Comparison of ENCODE assay signal across 8 cellular contexts in genomic region chr9:114154597-114155102, GRCh38. TPM values are rescaled to one million over a fixed set of nuclear protein-coding genes. Genes with fewer than 3 reads are reported as not detected.
DNase-seq lines count a peak whose midpoint lies in the region; ATAC-seq and TF ChIP-seq lines count a peak whose summit lies in the region.

No MANE protein-coding gene starts in this region.

- no peak overlapping the region for H3K27ac Mint-ChIP-seq in HFFc6
- peak overlapping the region in 4 of 10 donors; percentile 13 to 42 (median 30) for H3K27ac Mint-ChIP-seq in naive thymus-derived CD8-positive, alpha-beta T cell

- WGBS in ectodermal cell, 2 experiments: 6 to 8% methylated on average over 23 of the region's 23 CpGs

- H3K36me3 Mint-ChIP-seq in HFFc6 (ENCODE audit: low read depth): peaks cover 5% of the 10 kb centered on the region
- H3K36me3 Mint-ChIP-seq in naive thymus-derived CD8-positive, alpha-beta T cell: no peaks in the 10 kb centered on the region

- H3K27ac ChIP-seq in ectodermal cell (ENCODE audit: insufficient read depth, low read depth, low read length, poor library complexity, severe bottlenecking) (no peak overlapping the region), caudate nucleus (ENCODE audit: low read depth, low read length) (no peak overlapping the region)

- H3K27me3 Mint-ChIP-seq in HFFc6 (ENCODE audit: insufficient read depth): peaks cover 6% of the 10 kb centered on the region
- H3K27me3 Mint-ChIP-seq in naive thymus-derived CD8-positive, alpha-beta T cell: peaks cover 18 to 50% (median 38%) of the 10 kb centered on the region in 5 donors

- POLR2A ChIA-PET in naive thymus-derived CD8-positive, alpha-beta T cell (lab: Charles Lee): no interaction called here

- H3K36me3 ChIP-seq in ectodermal cell (ENCODE audit: control insufficient read depth, insufficient read depth, low read length): no peaks in the 10 kb centered on the region

- H3K4me3 ChIP-seq in AG10803 (ENCODE audit: low read length) (peak overlapping the region; percentile 27), ectodermal cell (ENCODE audit: insufficient read depth, low read depth, low read length) (peak overlapping the region; percentile 49)

- H3K9me3 ChIP-seq in ectodermal cell (ENCODE audit: control insufficient read depth, low read length): no peaks in the 10 kb centered on the region

- H3K27me3 ChIP-seq in ectodermal cell (ENCODE audit: control insufficient read depth, insufficient read depth, low read length, poor library complexity, severe bottlenecking): peaks cover 23% of the 10 kb centered on the region

- H3K4me3 Mint-ChIP-seq in HFFc6: peak overlapping the region; percentile 72
- peak overlapping the region; percentile 67 to 92 (median 80) for H3K4me3 Mint-ChIP-seq in naive thymus-derived CD8-positive, alpha-beta T cell

- TF ChIP-seq CTCF in AG10803 (conservative IDR thresholded peaks at IDR 0.05; ENCODE audit: low read length) (no peak), HFFc6 (IDR thresholded peaks at IDR 0.05) (no peak)

- peaks cover 27% of the 10 kb centered on the region for H3K4me1 ChIP-seq in ectodermal cell (ENCODE audit: control insufficient read depth, insufficient read depth, low read length)

- intact Hi-C loops in posterior vena cava (cut with DNase I): loop anchor here (5.0 to 10.0 kb wide), 4 partner anchors 42 to 133 kb away; no protein-coding TSS in a partner anchor

- no peaks in the 10 kb centered on the region for H3K9me3 Mint-ChIP-seq in HFFc6
- no peaks in the 10 kb centered on the region for H3K9me3 Mint-ChIP-seq in naive thymus-derived CD8-positive, alpha-beta T cell

- no peak for DNase-seq in AG10803 (ENCODE audit: low read depth)
- DNase-seq in HFFc6: no peak
- peak in 1 of 10 donors; percentile 42 for DNase-seq in naive thymus-derived CD8-positive, alpha-beta T cell
- DNase-seq in NCI-H2081 treated with DMSO at 0.1 percent for 48 hours (lab: John Stamatoyannopoulos, UW): no peak
- DNase-seq in cerebellar nuclear complex (lab: John Stamatoyannopoulos, UW): no peak
- DNase-seq in caudate nucleus (lab: John Stamatoyannopoulos, UW): no peak
- no peak for DNase-seq in posterior vena cava (ENCODE audit: low spot score)

- ATAC-seq in naive thymus-derived CD8-positive, alpha-beta T cell: no peak

- peaks cover 57% of the 10 kb centered on the region for H3K4me1 Mint-ChIP-seq in HFFc6 (ENCODE audit: low read depth)
- H3K4me1 Mint-ChIP-seq in naive thymus-derived CD8-positive, alpha-beta T cell: peaks cover 19 to 27% (median 21%) of the 10 kb centered on the region in 4 donors

RNA-seq across cellular contexts. Expression of gene COL27A1, which starts 0.7 kb away (rescaled TPM):
- total RNA-seq in HFFc6 (2021; fragmentation: NEBNext Ultra II Directional; extraction: Animal tissue kit (Norgen Biotek cat#: 25700)): 10 to 100 TPM; 22.2 to 24.1 (median 23.4) TPM
- polyA plus RNA-seq in ectodermal cell (2013, experiment 1 of 4): 29.6 TPM
- 22.9 TPM for polyA plus RNA-seq in ectodermal cell (2013, experiment 2 of 4)
- polyA plus RNA-seq in ectodermal cell (2013, experiment 3 of 4): 17.9 TPM
- polyA plus RNA-seq in ectodermal cell (2013, experiment 4 of 4): 19.3 TPM
- total RNA-seq in naive thymus-derived CD8-positive, alpha-beta T cell: 1 to 10 TPM; 1.4 to 1.7 TPM
- under 1 TPM in 1 of 3 donors, not detected in 2; 0.14 TPM for polyA plus RNA-seq in naive thymus-derived CD8-positive, alpha-beta T cell
- total RNA-seq in posterior vena cava: 1 to 10 TPM; 6.7 to 8.1 TPM

RNA-seq across cellular contexts. Expression of gene KIF12, which starts 55.6 kb away (rescaled TPM):
- not detected for total RNA-seq in HFFc6 (2021; fragmentation: NEBNext Ultra II Directional; extraction: Animal tissue kit (Norgen Biotek cat#: 25700))
- polyA plus RNA-seq in ectodermal cell (2013, experiment 1 of 4): not detected
- polyA plus RNA-seq in ectodermal cell (2013, experiment 2 of 4): 0.34 TPM
- polyA plus RNA-seq in ectodermal cell (2013, experiment 3 of 4): 0.16 TPM
- 0.32 TPM for polyA plus RNA-seq in ectodermal cell (2013, experiment 4 of 4)
- not detected for total RNA-seq in naive thymus-derived CD8-positive, alpha-beta T cell
- not detected for polyA plus RNA-seq in naive thymus-derived CD8-positive, alpha-beta T cell
- not detected for total RNA-seq in posterior vena cava
